ENCODE assay signal across 24 cellular contexts in genomic region chr5:68173007-68173406, GRCh38.
"Had no signal": no experiment of that assay in that cellular context is flagged by ENCODE, and none has a peak within 500 bp of the region (broad histone marks: within the 10 kb centered on the region; RNA-seq: fewer than 3 reads in every experiment).

No MANE protein-coding gene starts in this region.

- H3K4me3 Mint-ChIP-seq: activated CD4-positive, alpha-beta memory T cell treated with anti-CD3 and anti-CD28 coated beads for 36 hours; activated naive CD4-positive, alpha-beta T cell treated with anti-CD3 and anti-CD28 coated beads, Interleukin-2, amount 10 ng/mL, durations not matched to agents 7 days and 5 days; effector memory CD8-positive, alpha-beta T cell; naive thymus-derived CD4-positive, alpha-beta T cell; neural crest cell; stimulated activated effector memory CD8-positive, alpha-beta T cell treated with anti-CD3 and anti-CD28 coated beads, Interleukin-12 subunit alpha, Interleukin-12 subunit beta, amount 100 ng/mL, for 72 hours had no signal

- H3K27ac Mint-ChIP-seq: activated CD4-positive, alpha-beta memory T cell treated with anti-CD3 and anti-CD28 coated beads for 36 hours; activated naive CD4-positive, alpha-beta T cell treated with anti-CD3 and anti-CD28 coated beads, Interleukin-2, amount 10 ng/mL, durations not matched to agents 7 days and 5 days; effector memory CD8-positive, alpha-beta T cell; naive thymus-derived CD4-positive, alpha-beta T cell; progenitor cell of endocrine pancreas; stimulated activated effector memory CD8-positive, alpha-beta T cell treated with anti-CD3 and anti-CD28 coated beads, Interleukin-12 subunit alpha, Interleukin-12 subunit beta, amount 100 ng/mL, for 72 hours had no signal

- DNase-seq: activated CD4-positive, alpha-beta memory T cell treated with anti-CD3 and anti-CD28 coated beads for 36 hours; activated CD4-positive, alpha-beta T cell treated with anti-CD3 and anti-CD28 coated beads for 48 hours; activated effector memory CD4-positive, alpha-beta T cell treated with Interleukin-2 at 50 U/mL for 16 hours; activated naive CD4-positive, alpha-beta T cell treated with anti-CD3 and anti-CD28 coated beads, Interleukin-2, amount 10 ng/mL, durations not matched to agents 7 days and 5 days; activated T-cell treated with anti-CD3 and anti-CD28 coated beads, Interleukin-2, amount 50 U/mL, for 48 hours; aorta; brain microvascular endothelial cell; colonic mucosa; dorsolateral prefrontal cortex; effector memory CD8-positive, alpha-beta T cell; kidney; naive thymus-derived CD4-positive, alpha-beta T cell; retina; SK-N-SH; stimulated activated CD4-positive, alpha-beta T cell treated with anti-CD3 and anti-CD28 coated beads, Interleukin-2, amount 100 ng/mL, for 24 hours; stomach; T-helper 2 cell; upper lobe of right lung had no signal

- H3K9me3 ChIP-seq: colonic mucosa, SK-N-SH, stomach, testis, upper lobe of right lung had no signal

- H3K36me3 ChIP-seq: brain microvascular endothelial cell, colonic mucosa, stomach, upper lobe of right lung had no signal

- H3K4me3 ChIP-seq: colonic mucosa, dorsolateral prefrontal cortex, skin epidermis, stomach, testis, upper lobe of right lung had no signal

- ATAC-seq: effector memory CD8-positive, alpha-beta T cell; esophagus mucosa; naive thymus-derived CD4-positive, alpha-beta T cell; stimulated activated effector memory CD8-positive, alpha-beta T cell treated with anti-CD3 and anti-CD28 coated beads, Interleukin-12 subunit alpha, Interleukin-12 subunit beta, amount 100 ng/mL, for 72 hours; upper lobe of right lung had no signal

- H3K27ac ChIP-seq: brain microvascular endothelial cell, colonic mucosa, upper lobe of right lung had no signal

- H3K4me1 ChIP-seq: colonic mucosa, testis, upper lobe of right lung had no signal

- H3K9me3 Mint-ChIP-seq: activated CD4-positive, alpha-beta memory T cell treated with anti-CD3 and anti-CD28 coated beads for 36 hours; activated naive CD4-positive, alpha-beta T cell treated with anti-CD3 and anti-CD28 coated beads, Interleukin-2, amount 10 ng/mL, durations not matched to agents 7 days and 5 days; effector memory CD8-positive, alpha-beta T cell; naive thymus-derived CD4-positive, alpha-beta T cell; neural crest cell; stimulated activated effector memory CD8-positive, alpha-beta T cell treated with anti-CD3 and anti-CD28 coated beads, Interleukin-12 subunit alpha, Interleukin-12 subunit beta, amount 100 ng/mL, for 72 hours had no signal

- H3K4me1 Mint-ChIP-seq: activated naive CD4-positive, alpha-beta T cell treated with anti-CD3 and anti-CD28 coated beads, Interleukin-2, amount 10 ng/mL, durations not matched to agents 7 days and 5 days; naive thymus-derived CD4-positive, alpha-beta T cell; stimulated activated effector memory CD8-positive, alpha-beta T cell treated with anti-CD3 and anti-CD28 coated beads, Interleukin-12 subunit alpha, Interleukin-12 subunit beta, amount 100 ng/mL, for 72 hours had no signal

- H3K36me3 Mint-ChIP-seq: activated CD4-positive, alpha-beta memory T cell treated with anti-CD3 and anti-CD28 coated beads for 36 hours; activated naive CD4-positive, alpha-beta T cell treated with anti-CD3 and anti-CD28 coated beads, Interleukin-2, amount 10 ng/mL, durations not matched to agents 7 days and 5 days; stimulated activated effector memory CD8-positive, alpha-beta T cell treated with anti-CD3 and anti-CD28 coated beads, Interleukin-12 subunit alpha, Interleukin-12 subunit beta, amount 100 ng/mL, for 72 hours had no signal

- H3K27me3 Mint-ChIP-seq: activated CD4-positive, alpha-beta memory T cell treated with anti-CD3 and anti-CD28 coated beads for 36 hours; naive thymus-derived CD4-positive, alpha-beta T cell; progenitor cell of endocrine pancreas had no signal

- H3K27me3 ChIP-seq: brain microvascular endothelial cell, colonic mucosa, dorsolateral prefrontal cortex, stomach, testis, upper lobe of right lung had no signal
